In genomic region chr9:131367445-131367844, GRCh38 we compare ENCODE assay signal across 17 cellular contexts.
"Had no signal": no experiment of that assay in that cellular context is flagged by ENCODE, and none has a peak within 500 bp of the region (broad histone marks: within the 10 kb centered on the region; RNA-seq: fewer than 3 reads in every experiment).

No MANE protein-coding gene starts in this region.

- H3K36me3 ChIP-seq: lower lobe of right lung, transverse colon had no signal

- H3K27ac ChIP-seq: foreskin keratinocyte, lower lobe of right lung, transverse colon had no signal

- H3K9me3 Mint-ChIP-seq: activated naive CD4-positive, alpha-beta T cell treated with anti-CD3 and anti-CD28 coated beads, Interleukin-2, amount 50 U/mL, for 72 hours; central memory CD8-positive, alpha-beta T cell; effector memory CD8-positive, alpha-beta T cell; naive thymus-derived CD8-positive, alpha-beta T cell; stimulated activated memory B cell treated with anti-CD40 and anti-IgM and Interleukin-4, amounts not matched to agents 10 μg/mL and 1 μg/mL and 100 μg/mL, for 72 hours; T-helper 1 cell treated with Interleukin-12 subunit alpha and Interleukin-12 subunit beta and Interleukin-4 antibody, amounts not matched to agents 30 μg/mL and 1 μg/mL, for 36 hours had no signal

- H3K9me3 ChIP-seq: body of pancreas, lower lobe of right lung, transverse colon had no signal

- H3K27ac Mint-ChIP-seq: activated CD8-positive, alpha-beta T cell treated with anti-CD3 and anti-CD28 coated beads, Interleukin-2, amount 10 ng/mL, durations not matched to agents 7 days and 5 days; activated naive CD4-positive, alpha-beta T cell treated with anti-CD3 and anti-CD28 coated beads, Interleukin-2, amount 50 U/mL, for 72 hours; effector memory CD8-positive, alpha-beta T cell; stimulated activated memory B cell treated with anti-CD40 and anti-IgM and Interleukin-4, amounts not matched to agents 10 μg/mL and 1 μg/mL and 100 μg/mL, for 72 hours; T-helper 1 cell treated with Interleukin-12 subunit alpha and Interleukin-12 subunit beta and Interleukin-4 antibody, amounts not matched to agents 30 μg/mL and 1 μg/mL, for 36 hours had no signal

- H3K27me3 Mint-ChIP-seq: central memory CD8-positive, alpha-beta T cell; effector memory CD8-positive, alpha-beta T cell; naive thymus-derived CD8-positive, alpha-beta T cell; stimulated activated memory B cell treated with anti-CD40 and anti-IgM and Interleukin-4, amounts not matched to agents 10 μg/mL and 1 μg/mL and 100 μg/mL, for 72 hours had no signal

- H3K4me3 Mint-ChIP-seq: activated CD8-positive, alpha-beta T cell treated with anti-CD3 and anti-CD28 coated beads, Interleukin-2, amount 10 ng/mL, durations not matched to agents 7 days and 5 days; central memory CD8-positive, alpha-beta T cell; effector memory CD8-positive, alpha-beta T cell; naive thymus-derived CD8-positive, alpha-beta T cell; stimulated activated memory B cell treated with anti-CD40 and anti-IgM and Interleukin-4, amounts not matched to agents 10 μg/mL and 1 μg/mL and 100 μg/mL, for 72 hours; T-helper 1 cell treated with Interleukin-12 subunit alpha and Interleukin-12 subunit beta and Interleukin-4 antibody, amounts not matched to agents 30 μg/mL and 1 μg/mL, for 36 hours had no signal

- H3K4me3 ChIP-seq: body of pancreas, lower lobe of right lung, transverse colon had no signal

- DNase-seq: activated CD4-positive, alpha-beta T cell treated with anti-CD3 and anti-CD28 coated beads for 48 hours; activated CD8-positive, alpha-beta memory T cell treated with anti-CD3 and anti-CD28 coated beads, Interleukin-2, amount 50 U/mL, for 4 hours; activated CD8-positive, alpha-beta T cell treated with anti-CD3 and anti-CD28 coated beads, Interleukin-2, amount 10 ng/mL, durations not matched to agents 7 days and 5 days; activated effector memory CD4-positive, alpha-beta T cell treated with anti-CD3 and anti-CD28 coated beads, Interleukin-2, amount 50 U/mL, for 16 hours; activated T-cell treated with anti-CD3 and anti-CD28 coated beads, Interleukin-2, amount 50 U/mL, for 48 hours; effector memory CD8-positive, alpha-beta T cell; left cardiac atrium; lower lobe of right lung; naive thymus-derived CD8-positive, alpha-beta T cell; stimulated activated CD4-positive, alpha-beta T cell treated with anti-CD3 and anti-CD28 coated beads, Interleukin-2, amount 100 ng/mL, for 48 hours had no signal

- H3K27me3 ChIP-seq: body of pancreas, foreskin keratinocyte, transverse colon had no signal

- H3K36me3 Mint-ChIP-seq: activated naive CD4-positive, alpha-beta T cell treated with anti-CD3 and anti-CD28 coated beads, Interleukin-2, amount 50 U/mL, for 72 hours; stimulated activated memory B cell treated with anti-CD40 and anti-IgM and Interleukin-4, amounts not matched to agents 10 μg/mL and 1 μg/mL and 100 μg/mL, for 72 hours had no signal

- ATAC-seq: activated CD8-positive, alpha-beta T cell treated with anti-CD3 and anti-CD28 coated beads, Interleukin-2, amount 10 ng/mL, durations not matched to agents 7 days and 5 days; activated naive CD4-positive, alpha-beta T cell treated with anti-CD3 and anti-CD28 coated beads, Interleukin-2, amount 50 U/mL, for 72 hours; effector memory CD8-positive, alpha-beta T cell; naive thymus-derived CD8-positive, alpha-beta T cell; stimulated activated memory B cell treated with anti-CD40 and anti-IgM and Interleukin-4, amounts not matched to agents 10 μg/mL and 1 μg/mL and 100 μg/mL, for 72 hours had no signal
